ENCODE assay signal across 13 cellular contexts in genomic region chr10:104139221-104139620, GRCh38. TPM values are rescaled to one million over a fixed set of nuclear protein-coding genes. Genes with fewer than 3 reads are reported as not detected.
DNase-seq lines count a peak whose midpoint lies in the region; ATAC-seq, FAIRE-seq and TF ChIP-seq lines count a peak whose summit lies in the region.
"Had no signal": no experiment of that assay in that cellular context is flagged by ENCODE, and none has a peak within 500 bp of the region (broad histone marks: within the 10 kb centered on the region; RNA-seq: fewer than 3 reads in every experiment).

No MANE protein-coding gene starts in this region.

- peaks cover 0 to 6% (median 4%) of the 10 kb centered on the region in 3 donors for H3K27me3 Mint-ChIP-seq in CD14-positive monocyte (ENCODE audit: low read depth in 3 of 3)
- H3K27me3 Mint-ChIP-seq in activated T-helper 17 cell treated with anti-CD3 and anti-CD28 coated beads, Interleukin-2, amount 50 U/mL, for 72 hours, result peaks cover 8% of the 10 kb centered on the region

- intact Hi-C loops in CD14-positive monocyte (cut with micrococcal nuclease) (loop anchor here in 1 of 2 donors (10.0 kb wide), 1 partner anchor 64 kb away; no protein-coding TSS in a partner anchor), tibial artery (cut with DNase I; ENCODE audit: low total_unique reads) (no loop called here)

- H3K4me1 ChIP-seq in foreskin keratinocyte (no peaks in the 10 kb centered on the region), tibial artery (no peaks in the 10 kb centered on the region)

- no peak overlapping the region for H3K27ac ChIP-seq in foreskin keratinocyte
- no peak overlapping the region for H3K27ac ChIP-seq in tibial artery

- no peaks in the 10 kb centered on the region for H3K36me3 Mint-ChIP-seq in CD14-positive monocyte
- no peaks in the 10 kb centered on the region for H3K36me3 Mint-ChIP-seq in activated T-helper 17 cell treated with anti-CD3 and anti-CD28 coated beads, Interleukin-2, amount 50 U/mL, for 72 hours (ENCODE audit: low read depth)
- H3K36me3 Mint-ChIP-seq: T-cell had no signal

- FAIRE-seq in RCC 7860 (lab: Jason Lieb, UNC), result peak; percentile 55
- FAIRE-seq: GM12891 had no signal

- no peak overlapping the region for H3K4me3 ChIP-seq in tibial artery

- TF ChIP-seq CTCF in CD14-positive monocyte (IDR thresholded peaks at IDR 0.05), result peak; percentile 64
- TF ChIP-seq CTCF in GM13976 (IDR thresholded peaks at IDR 0.05; ENCODE audit: borderline replicate concordance, control extremely low read depth, extremely low read depth, insufficient read depth, missing control alignments), result peak; percentile 23
- TF ChIP-seq CTCF in foreskin keratinocyte (conservative IDR thresholded peaks at IDR 0.05), result peak; percentile 67
- no peak for TF ChIP-seq CTCF in tibial artery (IDR thresholded peaks at IDR 0.05)

- H3K27me3 ChIP-seq in foreskin keratinocyte (peaks cover 3% of the 10 kb centered on the region), tibial artery (no peaks in the 10 kb centered on the region)

- H3K27ac Mint-ChIP-seq in CD14-positive monocyte, result no peak overlapping the region
- no peak overlapping the region for H3K27ac Mint-ChIP-seq in activated T-helper 17 cell treated with anti-CD3 and anti-CD28 coated beads, Interleukin-2, amount 50 U/mL, for 72 hours
- H3K27ac Mint-ChIP-seq: activated T-cell treated with anti-CD3 and anti-CD28 coated beads, Interleukin-2, amount 50 U/mL, for 72 hours; T-cell had no signal

- peaks cover 7% of the 10 kb centered on the region for H3K4me1 Mint-ChIP-seq in CD14-positive monocyte
- no peaks in the 10 kb centered on the region for H3K4me1 Mint-ChIP-seq in activated T-helper 17 cell treated with anti-CD3 and anti-CD28 coated beads, Interleukin-2, amount 50 U/mL, for 72 hours
- H3K4me1 Mint-ChIP-seq: T-cell had no signal

- no peak for DNase-seq in CD14-positive monocyte (ENCODE audit: low spot score)
- no peak for DNase-seq in GM13976 (ENCODE audit: low spot score)
- no peak for DNase-seq in RCC 7860 (ENCODE audit: low spot score)
- no peak for DNase-seq in foreskin keratinocyte
- no peak for DNase-seq in HuH-7.5 (ENCODE audit: low spot score)
- no peak for DNase-seq in NCI-H446 (lab: John Stamatoyannopoulos, UW)
- no peak for DNase-seq in tibial artery
- DNase-seq: activated T-cell treated with anti-CD3 and anti-CD28 coated beads, Interleukin-2, amount 50 U/mL, for 72 hours; NCI-H2081; occipital lobe; T-cell had no signal

- no peak for ATAC-seq in foreskin keratinocyte
- ATAC-seq in activated T-helper 17 cell treated with anti-CD3 and anti-CD28 coated beads, Interleukin-2, amount 50 U/mL, for 72 hours (replicated peaks), result no peak
- ATAC-seq: activated T-cell treated with anti-CD3 and anti-CD28 coated beads, Interleukin-2, amount 50 U/mL, for 72 hours; T-cell had no signal

- no peak overlapping the region for H3K4me3 Mint-ChIP-seq in CD14-positive monocyte
- no peak overlapping the region for H3K4me3 Mint-ChIP-seq in activated T-helper 17 cell treated with anti-CD3 and anti-CD28 coated beads, Interleukin-2, amount 50 U/mL, for 72 hours
- H3K4me3 Mint-ChIP-seq: activated T-cell treated with anti-CD3 and anti-CD28 coated beads, Interleukin-2, amount 50 U/mL, for 72 hours; T-cell had no signal

- in situ Hi-C loops in GM13976 (cut with MboI; ENCODE audit: low sequenced_read_pairs, unreplicated experiment), result no loop called here

- no peaks in the 10 kb centered on the region for H3K9me3 Mint-ChIP-seq in CD14-positive monocyte
- H3K9me3 Mint-ChIP-seq in activated T-helper 17 cell treated with anti-CD3 and anti-CD28 coated beads, Interleukin-2, amount 50 U/mL, for 72 hours, result no peaks in the 10 kb centered on the region
- H3K9me3 Mint-ChIP-seq: activated T-cell treated with anti-CD3 and anti-CD28 coated beads, Interleukin-2, amount 50 U/mL, for 72 hours; T-cell had no signal

- no peaks in the 10 kb centered on the region for H3K9me3 ChIP-seq in tibial artery

- no peaks in the 10 kb centered on the region for H3K36me3 ChIP-seq in tibial artery

RNA-seq across cellular contexts. Expression of gene SFR1, which starts 17.2 kb away (rescaled TPM):
- polyA plus RNA-seq in CD14-positive monocyte, result 10 to 100 TPM; 16.9 to 18.1 TPM
- total RNA-seq in foreskin keratinocyte, result 16.4 and 16.5 TPM in 2 replicates
- 12.0 and 13.3 TPM in 2 replicates for polyA plus RNA-seq in foreskin keratinocyte
- total RNA-seq in activated T-helper 17 cell treated with anti-CD3 and anti-CD28 coated beads, Interleukin-2, amount 50 U/mL, for 72 hours, result 10 to 100 TPM; 12.4 to 14.3 TPM

RNA-seq across cellular contexts. Expression of gene COL17A1, which starts 53.5 kb away (rescaled TPM):
- polyA plus RNA-seq in CD14-positive monocyte, result not detected
- 1,970 and 2,423 TPM in 2 replicates for total RNA-seq in foreskin keratinocyte
- polyA plus RNA-seq in foreskin keratinocyte, result 1,615 and 1,982 TPM in 2 replicates
- not detected for total RNA-seq in activated T-helper 17 cell treated with anti-CD3 and anti-CD28 coated beads, Interleukin-2, amount 50 U/mL, for 72 hours
- total RNA-seq: activated T-cell treated with anti-CD3 and anti-CD28 coated beads, Interleukin-2, amount 50 U/mL, for 72 hours; occipital lobe had no signal

Comparison
In these comparisons a context has a peak if more than half of its experiments do, and no peak if none do; other contexts are left out.
1. CTCF ChIP-seq: peak in CD14-positive monocyte (single experiment), GM13976 (single experiment) and foreskin keratinocyte (single experiment); none in tibial artery (0 of 2).
2. RNA of gene COL17A1, which starts 53.5 kb away (total RNA-seq): 1,970 to 2,423 TPM in foreskin keratinocyte; not detected in activated T-helper 17 cell treated with anti-CD3 and anti-CD28 coated beads, Interleukin-2, amount 50 U/mL, for 72 hours; every median in the first group is over 1,000 times any median in the second.